Comparison of ENCODE assay signal across 8 cellular contexts in genomic region chr19:34678085-34678412, GRCh38. TPM values are rescaled to one million over a fixed set of nuclear protein-coding genes. Genes with fewer than 3 reads are reported as not detected.
DNase-seq lines count a peak whose midpoint lies in the region; ATAC-seq, FAIRE-seq and TF ChIP-seq lines count a peak whose summit lies in the region.

No MANE protein-coding gene starts in this region.

- CTCF ChIA-PET in naive thymus-derived CD4-positive, alpha-beta T cell (lab: Charles Lee): interaction anchor here (0.6 to 0.7 kb wide), 2 partner anchors 15 to 39 kb away, joined by 3 read pairs; no protein-coding TSS in a partner anchor

- peak overlapping the region; percentile 94 for H3K27ac ChIP-seq in KOPT-K1 (ENCODE audit: low read depth, low read length, poor library complexity, severe bottlenecking)
- peak overlapping the region; percentile 80 for H3K27ac ChIP-seq in naive thymus-derived CD4-positive, alpha-beta T cell (ENCODE audit: low read depth, low read length)

- H3K4me3 Mint-ChIP-seq in dendritic cell treated with granulocyte-macrophage colony-stimulating factor and Interleukin-4, amounts not matched to agents 40 ng/mL and 50 ng/mL, for 4 days: peak overlapping the region; percentile 92
- H3K4me3 Mint-ChIP-seq in naive thymus-derived CD4-positive, alpha-beta T cell: peak overlapping the region; percentile 92 to 99 (median 96)

- TF ChIP-seq CTCF in AG10803 (conservative IDR thresholded peaks at IDR 0.05; ENCODE audit: low read length): no peak

- H3K9me3 Mint-ChIP-seq in dendritic cell treated with granulocyte-macrophage colony-stimulating factor and Interleukin-4, amounts not matched to agents 40 ng/mL and 50 ng/mL, for 4 days: peaks cover 80% of the 10 kb centered on the region
- peaks cover 6 to 56% (median 31%) of the 10 kb centered on the region in 11 donors for H3K9me3 Mint-ChIP-seq in naive thymus-derived CD4-positive, alpha-beta T cell

- intact Hi-C loops in dendritic cell treated with granulocyte-macrophage colony-stimulating factor and Interleukin-4, amounts not matched to agents 40 ng/mL and 50 ng/mL, for 4 days (cut with micrococcal nuclease): no loop called here
- intact Hi-C loops in naive thymus-derived CD4-positive, alpha-beta T cell (cut with micrococcal nuclease): loop anchor here (5.0 kb wide), 6 partner anchors 284 to 1501 kb away; partner anchors contain the start of genes CEBPG (in 1 of the 2), FXYD7 (in 1 of the 2), LIN37 (in 1 of the 2) and LSM14A (in 1 of the 2)

- H3K36me3 Mint-ChIP-seq in dendritic cell treated with granulocyte-macrophage colony-stimulating factor and Interleukin-4, amounts not matched to agents 40 ng/mL and 50 ng/mL, for 4 days (ENCODE audit: low read depth): peaks cover 71% of the 10 kb centered on the region
- H3K36me3 Mint-ChIP-seq in naive thymus-derived CD4-positive, alpha-beta T cell: peaks cover 29 to 64% (median 59%) of the 10 kb centered on the region in 5 donors

- no peak for ATAC-seq in naive thymus-derived CD4-positive, alpha-beta T cell
- ATAC-seq in GM18861 (IDR thresholded peaks at IDR 0.05; ENCODE audit: unreplicated experiment): no peak

- H3K4me3 ChIP-seq in AG10803 (ENCODE audit: low read length): peak overlapping the region; percentile 72
- H3K4me3 ChIP-seq in naive thymus-derived CD4-positive, alpha-beta T cell (ENCODE audit: low read length): peak overlapping the region; percentile 93

- H3K36me3 ChIP-seq in KOPT-K1 (ENCODE audit: insufficient read depth, low read length): peaks cover 45% of the 10 kb centered on the region
- peaks cover 11 to 40% (median 13%) of the 10 kb centered on the region in 3 experiments for H3K36me3 ChIP-seq in naive thymus-derived CD4-positive, alpha-beta T cell (ENCODE audit: control insufficient read depth in 2 of 3, insufficient read depth in 3 of 3, low read length in 3 of 3)

- H3K27me3 ChIP-seq in naive thymus-derived CD4-positive, alpha-beta T cell (ENCODE audit: control insufficient read depth in 2 of 2, insufficient read depth in 2 of 2, low read length in 2 of 2): no peaks in the 10 kb centered on the region

- H3K9me3 ChIP-seq in KOPT-K1 (ENCODE audit: insufficient read depth, low read length, poor library complexity, severe bottlenecking): peaks cover 41% of the 10 kb centered on the region
- peaks cover 0 to 9% (median 9%) of the 10 kb centered on the region in 3 experiments for H3K9me3 ChIP-seq in naive thymus-derived CD4-positive, alpha-beta T cell (ENCODE audit: control insufficient read depth in 2 of 3, low read length in 3 of 3)

- POLR2A ChIA-PET in naive thymus-derived CD4-positive, alpha-beta T cell (lab: Charles Lee): interaction anchor here (0.8 to 2.5 kb wide), 6 partner anchors 56 to 1537 kb away, joined by 3 to 17 read pairs (median 4); partner anchors contain the start of genes ZNF146, ZNF181, ZNF565 and ZNF792

- peak overlapping the region; percentile 100 for H3K27ac Mint-ChIP-seq in dendritic cell treated with granulocyte-macrophage colony-stimulating factor and Interleukin-4, amounts not matched to agents 40 ng/mL and 50 ng/mL, for 4 days
- H3K27ac Mint-ChIP-seq in naive thymus-derived CD4-positive, alpha-beta T cell: peak overlapping the region; percentile 94 to 100 (median 99)

- no peak for DNase-seq in AG10803 (ENCODE audit: low read depth)
- no peak for DNase-seq in naive thymus-derived CD4-positive, alpha-beta T cell
- DNase-seq in NCI-H446 treated with DMSO at 0.1 percent for 48 hours (lab: John Stamatoyannopoulos, UW): no peak
- DNase-seq in NCI-H526 (lab: John Stamatoyannopoulos, UW): no peak
- DNase-seq in urothelium cell line (ENCODE audit: low spot score): no peak

- H3K4me1 Mint-ChIP-seq in dendritic cell treated with granulocyte-macrophage colony-stimulating factor and Interleukin-4, amounts not matched to agents 40 ng/mL and 50 ng/mL, for 4 days (ENCODE audit: low read depth): peaks cover 12% of the 10 kb centered on the region
- H3K4me1 Mint-ChIP-seq in naive thymus-derived CD4-positive, alpha-beta T cell: peaks cover 20 to 56% (median 35%) of the 10 kb centered on the region in 7 donors

- H3K27me3 Mint-ChIP-seq in dendritic cell treated with granulocyte-macrophage colony-stimulating factor and Interleukin-4, amounts not matched to agents 40 ng/mL and 50 ng/mL, for 4 days: peaks cover 24% of the 10 kb centered on the region
- peaks cover 9 to 18% (median 12%) of the 10 kb centered on the region in 5 donors for H3K27me3 Mint-ChIP-seq in naive thymus-derived CD4-positive, alpha-beta T cell

- FAIRE-seq in urothelium cell line (lab: Jason Lieb, UNC): no peak

- H3K4me1 ChIP-seq in naive thymus-derived CD4-positive, alpha-beta T cell (ENCODE audit: control insufficient read depth in 2 of 2, insufficient read depth in 2 of 2, low read length in 2 of 2): peaks cover 14 to 15% of the 10 kb centered on the region in 2 donors

RNA-seq across cellular contexts. Expression of gene ZNF302, which starts 0.6 kb away (rescaled TPM):
- 10 to 100 TPM; 13.6 to 61.4 (median 25.7) TPM for total RNA-seq in naive thymus-derived CD4-positive, alpha-beta T cell
- 10 to 100 TPM; 16.4 to 25.3 TPM for polyA plus RNA-seq in naive thymus-derived CD4-positive, alpha-beta T cell

RNA-seq across cellular contexts. Expression of gene SCGB2B2, which starts 1.1 kb away (rescaled TPM):
- under 1 TPM; 0.56 to 0.95 (median 0.85) TPM for total RNA-seq in naive thymus-derived CD4-positive, alpha-beta T cell
- polyA plus RNA-seq in naive thymus-derived CD4-positive, alpha-beta T cell: under 1 TPM in 1 of 2 donors, not detected in 1; 0.15 TPM

RNA-seq across cellular contexts. Expression of gene ZNF181, which starts 56.0 kb away (rescaled TPM):
- total RNA-seq in naive thymus-derived CD4-positive, alpha-beta T cell: 10 to 100 TPM in 2 of 5 experiments, 1 to 10 TPM in 3; 4.8 to 28.5 (median 8.4) TPM
- polyA plus RNA-seq in naive thymus-derived CD4-positive, alpha-beta T cell: 10 to 100 TPM; 34.5 to 36.0 TPM
